In the genomic region with DNA sequence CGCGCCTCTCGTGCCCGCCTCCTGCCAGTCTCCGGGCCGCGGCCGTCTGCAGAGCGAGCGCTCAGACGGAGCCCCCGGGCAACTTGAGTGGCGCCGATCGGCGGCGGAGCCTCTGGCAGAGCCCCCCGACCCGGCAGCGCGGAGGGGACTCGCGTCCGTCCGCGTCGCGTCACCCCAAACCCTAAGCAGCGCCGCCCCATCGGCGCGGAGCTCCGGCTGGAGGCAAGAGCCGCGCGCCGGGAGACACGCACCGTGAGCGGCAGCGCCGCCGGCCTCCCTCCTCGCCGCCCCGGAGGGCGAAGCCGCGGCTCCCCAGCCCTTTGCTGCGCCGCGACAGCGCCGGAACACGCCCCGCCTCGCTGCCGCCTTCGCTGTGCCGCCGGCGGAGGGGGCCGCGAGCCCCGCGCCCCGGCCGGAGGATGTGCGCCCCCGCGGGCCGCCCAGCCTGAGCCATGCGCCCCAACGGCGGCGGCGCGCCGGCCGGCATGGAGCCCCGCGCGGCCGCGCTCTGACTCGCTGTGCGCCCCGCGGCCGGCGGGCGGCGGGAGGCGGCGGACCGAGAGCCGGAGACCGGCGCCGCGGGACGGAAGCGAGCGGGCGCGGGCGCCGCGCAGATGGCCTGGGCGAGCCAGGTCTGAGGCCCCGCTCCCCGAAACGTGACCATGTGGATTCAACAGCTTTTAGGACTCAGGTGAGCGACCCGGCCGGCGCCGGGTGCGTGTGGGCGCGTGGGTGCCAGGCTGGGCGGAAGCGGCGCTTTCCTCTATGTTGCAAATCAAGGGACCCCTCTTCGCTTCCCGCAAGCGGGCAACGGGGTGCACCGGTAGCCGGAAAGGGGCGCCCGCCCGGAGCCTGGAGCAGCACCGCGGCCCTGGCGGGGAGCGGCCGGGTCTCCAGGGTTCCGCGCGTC, we compare ENCODE assay signal across 11 cellular contexts. TPM values are rescaled to one million over a fixed set of nuclear protein-coding genes. Genes with fewer than 3 reads are reported as not detected.
DNase-seq lines count a peak whose midpoint lies in the region; ATAC-seq and TF ChIP-seq lines count a peak whose summit lies in the region.
"Had no signal": no experiment of that assay in that cellular context is flagged by ENCODE, and none has a peak within 500 bp of the region (broad histone marks: within the 10 kb centered on the region; RNA-seq: fewer than 3 reads in every experiment).

No MANE protein-coding gene starts in this region.

- peak overlapping the region; percentile 53 for H3K4me3 ChIP-seq in suprapubic skin

- no peaks in the 10 kb centered on the region for H3K9me3 Mint-ChIP-seq in activated naive CD8-positive, alpha-beta T cell treated with anti-CD3 and anti-CD28 coated beads, Interleukin-2, amount 10 ng/mL, durations not matched to agents 7 days and 5 days
- H3K9me3 Mint-ChIP-seq in activated CD4-positive, alpha-beta T cell treated with anti-CD3 and anti-CD28 coated beads, Interleukin-2, amount 10 ng/mL, durations not matched to agents 7 days and 5 days = no peaks in the 10 kb centered on the region
- H3K9me3 Mint-ChIP-seq in activated CD8-positive, alpha-beta memory T cell treated with anti-CD3 and anti-CD28 coated beads, Interleukin-2, amount 10 ng/mL, durations not matched to agents 7 days and 5 days (ENCODE audit: low read depth) = no peaks in the 10 kb centered on the region

- no peak for TF ChIP-seq EP300 in suprapubic skin (IDR thresholded peaks at IDR 0.05)

- no CpG with 5 or more reads among the region's 142 CpGs for WGBS in suprapubic skin

- H3K27ac Mint-ChIP-seq in activated naive CD8-positive, alpha-beta T cell treated with anti-CD3 and anti-CD28 coated beads, Interleukin-2, amount 10 ng/mL, durations not matched to agents 7 days and 5 days = no peak overlapping the region
- no peak overlapping the region for H3K27ac Mint-ChIP-seq in activated CD4-positive, alpha-beta T cell treated with anti-CD3 and anti-CD28 coated beads, Interleukin-2, amount 10 ng/mL, durations not matched to agents 7 days and 5 days
- H3K27ac Mint-ChIP-seq in activated CD8-positive, alpha-beta memory T cell treated with anti-CD3 and anti-CD28 coated beads, Interleukin-2, amount 10 ng/mL, durations not matched to agents 7 days and 5 days = no peak overlapping the region

- H3K4me1 Mint-ChIP-seq in activated naive CD8-positive, alpha-beta T cell treated with anti-CD3 and anti-CD28 coated beads, Interleukin-2, amount 10 ng/mL, durations not matched to agents 7 days and 5 days = peaks cover 3% of the 10 kb centered on the region
- no peaks in the 10 kb centered on the region for H3K4me1 Mint-ChIP-seq in activated CD4-positive, alpha-beta T cell treated with anti-CD3 and anti-CD28 coated beads, Interleukin-2, amount 10 ng/mL, durations not matched to agents 7 days and 5 days
- H3K4me1 Mint-ChIP-seq in activated CD8-positive, alpha-beta memory T cell treated with anti-CD3 and anti-CD28 coated beads, Interleukin-2, amount 10 ng/mL, durations not matched to agents 7 days and 5 days = no peaks in the 10 kb centered on the region

- peaks cover 31% of the 10 kb centered on the region for H3K4me1 ChIP-seq in suprapubic skin

- H3K36me3 Mint-ChIP-seq in activated naive CD8-positive, alpha-beta T cell treated with anti-CD3 and anti-CD28 coated beads, Interleukin-2, amount 10 ng/mL, durations not matched to agents 7 days and 5 days = no peaks in the 10 kb centered on the region
- H3K36me3 Mint-ChIP-seq in activated CD4-positive, alpha-beta T cell treated with anti-CD3 and anti-CD28 coated beads, Interleukin-2, amount 10 ng/mL, durations not matched to agents 7 days and 5 days (ENCODE audit: low read depth) = no peaks in the 10 kb centered on the region
- H3K36me3 Mint-ChIP-seq in activated CD8-positive, alpha-beta memory T cell treated with anti-CD3 and anti-CD28 coated beads, Interleukin-2, amount 10 ng/mL, durations not matched to agents 7 days and 5 days = no peaks in the 10 kb centered on the region

- H3K9me3 ChIP-seq in suprapubic skin = no peaks in the 10 kb centered on the region

- no peak overlapping the region for H3K4me3 Mint-ChIP-seq in activated naive CD8-positive, alpha-beta T cell treated with anti-CD3 and anti-CD28 coated beads, Interleukin-2, amount 10 ng/mL, durations not matched to agents 7 days and 5 days
- no peak overlapping the region for H3K4me3 Mint-ChIP-seq in activated CD4-positive, alpha-beta T cell treated with anti-CD3 and anti-CD28 coated beads, Interleukin-2, amount 10 ng/mL, durations not matched to agents 7 days and 5 days
- no peak overlapping the region for H3K4me3 Mint-ChIP-seq in activated CD8-positive, alpha-beta memory T cell treated with anti-CD3 and anti-CD28 coated beads, Interleukin-2, amount 10 ng/mL, durations not matched to agents 7 days and 5 days

- ATAC-seq in activated naive CD8-positive, alpha-beta T cell treated with anti-CD3 and anti-CD28 coated beads, Interleukin-2, amount 10 ng/mL, durations not matched to agents 7 days and 5 days (ENCODE audit: low read depth) = no peak
- no peak for ATAC-seq in activated CD8-positive, alpha-beta memory T cell treated with anti-CD3 and anti-CD28 coated beads, Interleukin-2, amount 10 ng/mL, durations not matched to agents 7 days and 5 days
- ATAC-seq in HG02870 (IDR thresholded peaks at IDR 0.05; ENCODE audit: unreplicated experiment) = no peak

- H3K27me3 Mint-ChIP-seq in activated naive CD8-positive, alpha-beta T cell treated with anti-CD3 and anti-CD28 coated beads, Interleukin-2, amount 10 ng/mL, durations not matched to agents 7 days and 5 days = peaks cover 40% of the 10 kb centered on the region
- peaks cover 42% of the 10 kb centered on the region for H3K27me3 Mint-ChIP-seq in activated CD4-positive, alpha-beta T cell treated with anti-CD3 and anti-CD28 coated beads, Interleukin-2, amount 10 ng/mL, durations not matched to agents 7 days and 5 days
- peaks cover 61% of the 10 kb centered on the region for H3K27me3 Mint-ChIP-seq in activated CD8-positive, alpha-beta memory T cell treated with anti-CD3 and anti-CD28 coated beads, Interleukin-2, amount 10 ng/mL, durations not matched to agents 7 days and 5 days

- H3K27me3 ChIP-seq in suprapubic skin = peaks cover 92% of the 10 kb centered on the region

- H3K36me3 ChIP-seq in suprapubic skin = no peaks in the 10 kb centered on the region

- DNase-seq in activated T-cell treated with anti-CD3 and anti-CD28 coated beads, Interleukin-2, amount 50 U/mL, for 48 hours = peak; percentile 22 to 26
- DNase-seq in activated T-cell treated with anti-CD3 and anti-CD28 coated beads for 4 hours = no peak
- peak; percentile 33 for DNase-seq in activated naive CD8-positive, alpha-beta T cell treated with anti-CD3 and anti-CD28 coated beads, Interleukin-2, amount 10 ng/mL, durations not matched to agents 7 days and 5 days
- peak; percentile 18 for DNase-seq in iris pigment epithelial cell (ENCODE audit: low read depth)
- DNase-seq in suprapubic skin (ENCODE audit: low spot score in 2 of 2) = no peak
- DNase-seq in activated CD4-positive, alpha-beta T cell treated with anti-CD3 and anti-CD28 coated beads, Interleukin-2, amount 10 ng/mL, durations not matched to agents 7 days and 5 days = no peak
- DNase-seq in activated CD8-positive, alpha-beta memory T cell treated with anti-CD3 and anti-CD28 coated beads, Interleukin-2, amount 10 ng/mL, durations not matched to agents 7 days and 5 days = no peak
- DNase-seq: AML-193; KBM-7; stimulated activated CD4-positive, alpha-beta T cell treated with anti-CD3 and anti-CD28 coated beads, Interleukin-4, amount 100 ng/mL, for 24 hours had no signal

- CTCF ChIA-PET in activated CD4-positive, alpha-beta T cell treated with anti-CD3 and anti-CD28 coated beads, Interleukin-2, amount 10 ng/mL, durations not matched to agents 7 days and 5 days (lab: Charles Lee) = no interaction called here
- CTCF ChIA-PET in activated CD8-positive, alpha-beta memory T cell treated with anti-CD3 and anti-CD28 coated beads, Interleukin-2, amount 10 ng/mL, durations not matched to agents 7 days and 5 days (lab: Charles Lee) = no interaction called here

- no peak for TF ChIP-seq POLR2A in suprapubic skin (IDR thresholded peaks at IDR 0.05)

- H3K27ac ChIP-seq in suprapubic skin = no peak overlapping the region

- no peak for TF ChIP-seq CTCF in suprapubic skin (IDR thresholded peaks at IDR 0.05)

- POLR2A ChIA-PET in activated naive CD8-positive, alpha-beta T cell treated with anti-CD3 and anti-CD28 coated beads, Interleukin-2, amount 10 ng/mL, durations not matched to agents 7 days and 5 days (lab: Charles Lee) = no interaction called here
- POLR2A ChIA-PET in activated CD4-positive, alpha-beta T cell treated with anti-CD3 and anti-CD28 coated beads, Interleukin-2, amount 10 ng/mL, durations not matched to agents 7 days and 5 days (lab: Charles Lee) = no interaction called here

RNA-seq across cellular contexts. Expression of a gene that starts 0.6 kb away (rescaled TPM):
- not detected for total RNA-seq in activated naive CD8-positive, alpha-beta T cell treated with anti-CD3 and anti-CD28 coated beads, Interleukin-2, amount 10 ng/mL, durations not matched to agents 7 days and 5 days
- 1 to 10 TPM in 1 of 4 donors, under 1 TPM in 3; 0.11 to 2.3 (median 0.80) TPM for total RNA-seq in suprapubic skin
- not detected for total RNA-seq in activated CD4-positive, alpha-beta T cell treated with anti-CD3 and anti-CD28 coated beads, Interleukin-2, amount 10 ng/mL, durations not matched to agents 7 days and 5 days
- not detected for total RNA-seq in activated CD8-positive, alpha-beta memory T cell treated with anti-CD3 and anti-CD28 coated beads, Interleukin-2, amount 10 ng/mL, durations not matched to agents 7 days and 5 days

Comparison
In these comparisons a context has a peak if more than half of its experiments do, and no peak if none do; other contexts are left out.
1. DNase-seq: peak in activated T-cell treated with anti-CD3 and anti-CD28 coated beads, Interleukin-2, amount 50 U/mL, for 48 hours (2 of 2), activated naive CD8-positive, alpha-beta T cell treated with anti-CD3 and anti-CD28 coated beads, Interleukin-2, amount 10 ng/mL, durations not matched to agents 7 days and 5 days (single experiment) and iris pigment epithelial cell (single experiment); none in activated T-cell treated with anti-CD3 and anti-CD28 coated beads for 4 hours (single experiment), suprapubic skin (0 of 2), activated CD4-positive, alpha-beta T cell treated with anti-CD3 and anti-CD28 coated beads, Interleukin-2, amount 10 ng/mL, durations not matched to agents 7 days and 5 days (single experiment) and activated CD8-positive, alpha-beta memory T cell treated with anti-CD3 and anti-CD28 coated beads, Interleukin-2, amount 10 ng/mL, durations not matched to agents 7 days and 5 days (single experiment).